In genomic region chr19:35112995-35113693, GRCh38 we compare ENCODE assay signal across 17 cellular contexts. TPM values are rescaled to one million over a fixed set of nuclear protein-coding genes. Genes with fewer than 3 reads are reported as not detected.
A peak's percentile ranks its signal among the peaks of the same experiment; 100 is the strongest.
DNase-seq lines count a peak whose midpoint lies in the region; ATAC-seq and TF ChIP-seq lines count a peak whose summit lies in the region.
"Had no signal": no experiment of that assay in that cellular context is flagged by ENCODE, and none has a peak within 500 bp of the region (broad histone marks: within the 10 kb centered on the region; RNA-seq: fewer than 3 reads in every experiment).

No MANE protein-coding gene starts in this region.

- H3K36me3 ChIP-seq in HEK293 (ENCODE audit: control insufficient read depth in 2 of 2, insufficient read depth in 1 of 2, low read length in 2 of 2) (no peaks in the 10 kb centered on the region; a peak in 1 of 3 replicates), stomach (no peaks in the 10 kb centered on the region), PC-3 (ENCODE audit: low read depth, low read length) (no peaks in the 10 kb centered on the region)

- no peaks in the 10 kb centered on the region for H4K20me1 ChIP-seq in PC-3 (ENCODE audit: low read length)

- intact Hi-C loops in stomach (cut with DNase I; ENCODE audit: low total_unique reads) (no loop called here), PC-3 (cut with micrococcal nuclease) (no loop called here)

- H3F3A ChIP-seq in PC-3 (ENCODE audit: low read length, unreplicated experiment), result no peaks in the 10 kb centered on the region

- H3K27ac ChIP-seq in HEK293 (ENCODE audit: extremely low read depth, low read depth, low read length) (no peak overlapping the region), caudate nucleus (ENCODE audit: low read depth, low read length) (peak overlapping the region; percentile 98), stomach (peak overlapping the region; percentile 1 to 92 (median 57)), PC-3 (ENCODE audit: low read length) (no peak overlapping the region)

- H3K9ac ChIP-seq in PC-3 (ENCODE audit: low read length), result no peak overlapping the region

- H3K9me3 ChIP-seq in HEK293 (ENCODE audit: control insufficient read depth, insufficient read depth, low read depth, low read length), result no peaks in the 10 kb centered on the region
- no peaks in the 10 kb centered on the region for H3K9me3 ChIP-seq in stomach
- H3K9me3 ChIP-seq in PC-3 (ENCODE audit: low read length), result no peaks in the 10 kb centered on the region

- WGBS in stomach, 5 donors, result 59 to 73% (median 72%) methylated on average over 11 to 15 of the region's 15 CpGs

- H3K4me2 ChIP-seq in PC-3 (ENCODE audit: low read length), result no peak overlapping the region

- H3K9me2 ChIP-seq in PC-3 (replicated peaks; ENCODE audit: low read length), result no peaks in the 10 kb centered on the region

- no peak for ATAC-seq in PC-3

- H3K4me1 ChIP-seq in HEK293 (ENCODE audit: control insufficient read depth, insufficient read depth, low read length) (peaks cover 2% of the 10 kb centered on the region; the same call in 1 of the 2 replicates), stomach (peaks cover 10 to 36% (median 14%) of the 10 kb centered on the region in 4 donors), PC-3 (ENCODE audit: insufficient read depth, low read length) (peaks cover 31% of the 10 kb centered on the region)

- peaks cover 0 to 15% (median 0%) of the 10 kb centered on the region in 3 donors for H3K27me3 ChIP-seq in stomach
- H3K27me3 ChIP-seq in PC-3 (ENCODE audit: low read length), result no peaks in the 10 kb centered on the region

- no peak for TF ChIP-seq EP300 in stomach (IDR thresholded peaks at IDR 0.05)

- DNase-seq in caudate nucleus (lab: John Stamatoyannopoulos, UW) (no peak), stomach (no peak), PC-3 (no peak)
- DNase-seq in stimulated activated naive CD4-positive, alpha-beta T cell (lab: John Stamatoyannopoulos, UW), result no peak
- DNase-seq: ACHN; Calu3; CD4-positive, CD25-positive, alpha-beta regulatory T cell; DMS79 treated with DMSO at 0.1 percent for 48 hours; HCEC 1CT; IMR-90; NCI-H1417 treated with DMSO at 0.1 percent for 48 hours; NCI-H2029 treated with DMSO at 0.1 percent for 48 hours; NCI-H510A; NCI-H82; SIG-M5 had no signal

- POLR2A ChIA-PET in HEK293 (lab: Yijun Ruan, JAX), result interaction anchor here (0.7 kb wide), 1 partner anchor 15 kb away, joined by 3 read pairs; no protein-coding TSS in a partner anchor
- POLR2A ChIA-PET in PC-3 (lab: Charles Lee; ENCODE audit: unreplicated experiment), result no interaction called here

- H2AFZ ChIP-seq in PC-3 (ENCODE audit: low read length), result no peak overlapping the region

- peaks cover 18% of the 10 kb centered on the region for H3K79me2 ChIP-seq in PC-3 (ENCODE audit: low read length)

- BruUV-seq in PC-3 (replicated peaks; lab: Mats Ljungman, UMichigan), result no TSS peak

- TF ChIP-seq POLR2A in stomach (IDR thresholded peaks at IDR 0.05), result no peak

- TF ChIP-seq CTCF in HEK293 (tag by site-specific recombination; IDR thresholded peaks at IDR 0.05) (no peak), stomach (IDR thresholded peaks at IDR 0.05) (no peak), PC-3 (conservative IDR thresholded peaks at IDR 0.05; ENCODE audit: low read depth, low read length) (no peak)

- no peak overlapping the region for H3K4me3 ChIP-seq in HEK293 (ENCODE audit: low read depth, low read length)
- H3K4me3 ChIP-seq in stomach, result no peak overlapping the region
- H3K4me3 ChIP-seq in PC-3 (ENCODE audit: low read length), result no peak overlapping the region

- CTCF ChIA-PET in HEK293 (lab: Yijun Ruan, JAX), result interaction anchor here (0.8 to 3.2 kb wide), 4 partner anchors 22 to 129 kb away, joined by 4 to 29 read pairs (median 21); partner anchors contain the start of gene LGI4
- CTCF ChIA-PET in PC-3 (lab: Charles Lee), result no interaction called here

TF ChIP-seq in HEK293, 187 proteins besides CTCF, POLR2A, EP300 and RAD21:
- TF ChIP-seq ZNF580 (tag by site-specific recombination; IDR thresholded peaks at IDR 0.05) (no peak), ZNF169 (tag by site-specific recombination; IDR thresholded peaks at IDR 0.05) (no peak), ATF2 (tag by site-specific recombination; IDR thresholded peaks at IDR 0.05; ENCODE audit: low read depth) (0 out of 2 replicates have a peak, but pooled peaks have one; percentile 31), ZBTB21 (tag by site-specific recombination; IDR thresholded peaks at IDR 0.05) (0 out of 2 replicates have a peak, but pooled peaks have one; percentile 13), OSR2 (tag by site-specific recombination; IDR thresholded peaks at IDR 0.05) (0 out of 2 replicates have a peak, but pooled peaks have one; percentile 36)

RNA-seq across cellular contexts. Expression of gene FXYD3, which starts 2.5 kb away (rescaled TPM):
- total RNA-seq in stomach, result 100 to 1,000 TPM in 4 of 5 donors, 10 to 100 TPM in 1; 84.8 to 704 (median 191) TPM
- 100 to 1,000 TPM; 442 to 800 (median 537) TPM for polyA plus RNA-seq in stomach
- 48.7 and 61.6 TPM in 2 replicates for total RNA-seq in PC-3 (2014; rRNA removed)
- total RNA-seq: CD4-positive, CD25-positive, alpha-beta regulatory T cell; IMR-90; LHCN-M2 had no signal
- polyA plus RNA-seq: CD4-positive, CD25-positive, alpha-beta regulatory T cell; IMR-90 had no signal

RNA-seq across cellular contexts. Expression of gene LGI4, which starts 21.7 kb away (rescaled TPM):
- 10 to 100 TPM in 3 of 5 donors, 1 to 10 TPM in 2; 3.1 to 40.0 (median 16.3) TPM for total RNA-seq in stomach
- polyA plus RNA-seq in stomach, result 10 to 100 TPM in 2 of 3 donors, 1 to 10 TPM in 1; 4.4 to 18.6 (median 10.4) TPM
- 0.22 TPM in 1 of 2 replicates, not detected in the other for total RNA-seq in PC-3 (2014; rRNA removed)
- total RNA-seq: IMR-90, LHCN-M2 had no signal
- polyA plus RNA-seq: CD4-positive, CD25-positive, alpha-beta regulatory T cell had no signal

RNA-seq across cellular contexts. Expression of gene FXYD1, which starts 25.5 kb away (rescaled TPM):
- 100 to 1,000 TPM in 1 of 5 donors, 10 to 100 TPM in 2, 1 to 10 TPM in 1, not detected in 1; 7.5 to 193 (median 14.8) TPM for total RNA-seq in stomach
- 10 to 100 TPM; 24.0 to 67.4 (median 60.3) TPM for polyA plus RNA-seq in stomach
- not detected in 2 replicates for total RNA-seq in PC-3 (2014; rRNA removed)
- total RNA-seq: LHCN-M2 had no signal

RNA-seq across cellular contexts. Expression of gene FXYD7, which starts 29.9 kb away (rescaled TPM):
- total RNA-seq in stomach (1 to 10 TPM in 1 of 5 donors, not detected in 4; 2.6 TPM), PC-3 (2014; rRNA removed) (not detected in 2 replicates)
- polyA plus RNA-seq in stomach, result under 1 TPM in 1 of 3 donors, not detected in 2; 0.55 TPM
- total RNA-seq: IMR-90, LHCN-M2 had no signal

RNA-seq across cellular contexts. Expression of gene FXYD5, which starts 41.4 kb away (rescaled TPM):
- 100 to 1,000 TPM in 1 of 5 donors, 10 to 100 TPM in 4; 10.3 to 118 (median 19.2) TPM for total RNA-seq in stomach
- polyA plus RNA-seq in stomach, result 10 to 100 TPM; 37.9 to 81.1 (median 55.0) TPM
- total RNA-seq in PC-3 (2014; rRNA removed), result 114 and 123 TPM in 2 replicates

Comparison
In these comparisons a context has a peak if more than half of its experiments do, and no peak if none do; other contexts are left out.
1. H3K27ac ChIP-seq: peak in caudate nucleus (single experiment) and stomach (5 of 5); none in HEK293 (single experiment) and PC-3 (single experiment).